ENCODE assay signal across 8 cellular contexts in genomic region chr20:346640-347316, GRCh38. TPM values are rescaled to one million over a fixed set of nuclear protein-coding genes. Genes with fewer than 3 reads are reported as not detected.
DNase-seq lines count a peak whose midpoint lies in the region; FAIRE-seq and TF ChIP-seq lines count a peak whose summit lies in the region.

Gene NRSN2 (plus strand): TSS chr20:347111. CDS start chr20:349644, 2,533 bp downstream.

- peaks cover 14% of the 10 kb centered on the region for H3K4me1 Mint-ChIP-seq in chondrocyte (ENCODE audit: low read depth)

- DNase-seq in AG10803 (ENCODE audit: low read depth) (peak; percentile 66), HuH-7 (ENCODE audit: low spot score) (peak; percentile 77), SJSA1 (ENCODE audit: low read depth in 1 of 2, low spot score in 2 of 2) (peak; percentile 62 to 82), chondrocyte (ENCODE audit: low spot score) (no peak), keratinocyte (ENCODE audit: low read depth, low spot score) (no peak), GF-D8 (lab: John Stamatoyannopoulos, UW) (no peak)

- no peaks in the 10 kb centered on the region for H3K27me3 Mint-ChIP-seq in chondrocyte (ENCODE audit: low read depth)

- TF ChIP-seq CTCF in AG10803 (conservative IDR thresholded peaks at IDR 0.05; ENCODE audit: low read length) (no peak), chondrocyte (IDR thresholded peaks at IDR 0.05) (no peak), keratinocyte (optimal IDR thresholded peaks at IDR 0.05 in 1 of 3, IDR thresholded peaks at IDR 0.05 in 1 of 3, conservative IDR thresholded peaks at IDR 0.05 in 1 of 3; ENCODE audit: extremely low read depth in 1 of 3, insufficient read depth in 2 of 3, low read length in 3 of 3) (no peak)

- H3K79me2 ChIP-seq in keratinocyte (ENCODE audit: control insufficient read depth, insufficient read depth, low read length), result no peaks in the 10 kb centered on the region

- H3K9me1 ChIP-seq in keratinocyte (ENCODE audit: control insufficient read depth, extremely low read depth, insufficient read depth, low read length), result no peaks in the 10 kb centered on the region

- peaks cover 27% of the 10 kb centered on the region for H3K36me3 ChIP-seq in SJSA1
- H3K36me3 ChIP-seq in keratinocyte (ENCODE audit: control insufficient read depth in 2 of 2, extremely low read depth in 1 of 2, insufficient read depth in 2 of 2, low read length in 2 of 2), result no peaks in the 10 kb centered on the region
- H3K36me3 ChIP-seq in skeletal muscle tissue (ENCODE audit: control insufficient read depth in 3 of 3, insufficient read depth in 3 of 3, low read length in 3 of 3), result no peaks in the 10 kb centered on the region

- dilution Hi-C loops in keratinocyte (cut with MboI; ENCODE audit: extremely low pct_ligation_motif_present, low sequenced_read_pairs), result no loop called here

- peaks cover 9% of the 10 kb centered on the region for H3K36me3 Mint-ChIP-seq in chondrocyte (ENCODE audit: low read depth)

- H3K27ac ChIP-seq in SJSA1 (peak within 1 kb of the TSS; percentile 67), keratinocyte (ENCODE audit: control insufficient read depth, insufficient read depth, low read length) (peak within 1 kb of the TSS; percentile 69), skeletal muscle tissue (ENCODE audit: low read depth, low read length) (peak within 1 kb of the TSS; percentile 73)

- H3K9me3 ChIP-seq in SJSA1 (replicated peaks), result peaks cover 5% of the 10 kb centered on the region
- peaks cover 9% of the 10 kb centered on the region for H3K9me3 ChIP-seq in keratinocyte (ENCODE audit: control insufficient read depth, low read depth, low read length)
- H3K9me3 ChIP-seq in skeletal muscle tissue (ENCODE audit: control insufficient read depth in 3 of 3, low read length in 3 of 3), result peaks cover 0 to 2% (median under 1%) of the 10 kb centered on the region in 3 donors

- peak within 1 kb of the TSS; percentile 90 for H3K4me2 ChIP-seq in keratinocyte (ENCODE audit: control insufficient read depth, extremely low read depth, insufficient read depth, low read depth, low read length)

- H4K20me1 ChIP-seq in keratinocyte (ENCODE audit: control insufficient read depth, extremely low read depth, insufficient read depth, low read length), result no peaks in the 10 kb centered on the region

- H3K4me3 ChIP-seq in AG10803 (ENCODE audit: low read length) (peak within 1 kb of the TSS; percentile 75), SJSA1 (peak within 1 kb of the TSS; percentile 60), keratinocyte (ENCODE audit: control insufficient read depth in 2 of 3, extremely low read depth in 1 of 3, insufficient read depth in 2 of 3, low read depth in 1 of 3, low read length in 3 of 3) (peak within 1 kb of the TSS; percentile 67 to 79 (median 76)), skeletal muscle tissue (ENCODE audit: low read length in 3 of 3) (peak within 1 kb of the TSS; percentile 76 to 83 (median 78))

- H3K27ac Mint-ChIP-seq in chondrocyte (ENCODE audit: unreplicated experiment), result peak within 1 kb of the TSS; percentile 95

- H3K27me3 ChIP-seq in SJSA1 (replicated peaks), result no peaks in the 10 kb centered on the region
- no peaks in the 10 kb centered on the region for H3K27me3 ChIP-seq in keratinocyte (ENCODE audit: control insufficient read depth, extremely low read depth, insufficient read depth, low read length)
- H3K27me3 ChIP-seq in skeletal muscle tissue (ENCODE audit: control insufficient read depth in 3 of 3, insufficient read depth in 3 of 3, low read length in 3 of 3), result peaks cover 0 to 23% (median 22%) of the 10 kb centered on the region in 3 donors

- H3K9me3 Mint-ChIP-seq in chondrocyte (ENCODE audit: low read depth), result peaks cover 9% of the 10 kb centered on the region

- peak; percentile 40 for TF ChIP-seq POLR2A in GM18526 (IDR thresholded peaks at IDR 0.05; ENCODE audit: extremely low read depth, insufficient read length)

- FAIRE-seq in keratinocyte (lab: Jason Lieb, UNC), result no peak

- H3K9ac ChIP-seq in keratinocyte (ENCODE audit: control insufficient read depth, extremely low read depth, insufficient read depth, low read length) (peak within 1 kb of the TSS; percentile 72), skeletal muscle tissue (ENCODE audit: low read depth in 1 of 3, low read length in 3 of 3) (peak within 1 kb of the TSS; percentile 58 to 74 (median 67))

- H3K4me3 Mint-ChIP-seq in chondrocyte (ENCODE audit: unreplicated experiment), result peak within 1 kb of the TSS; percentile 82

- H3K4me1 ChIP-seq in SJSA1 (replicated peaks), result peaks cover 9% of the 10 kb centered on the region
- H3K4me1 ChIP-seq in keratinocyte (ENCODE audit: control insufficient read depth, extremely low read depth, insufficient read depth, low read length), result no peaks in the 10 kb centered on the region
- H3K4me1 ChIP-seq in skeletal muscle tissue (ENCODE audit: control insufficient read depth in 3 of 3, insufficient read depth in 3 of 3, low read length in 3 of 3), result peaks cover 3 to 16% (median 15%) of the 10 kb centered on the region in 3 donors

- H2AFZ ChIP-seq in keratinocyte (ENCODE audit: control insufficient read depth, low read length), result peak within 1 kb of the TSS; percentile 95

RNA-seq across cellular contexts. Expression of gene NRSN2, which starts in this region (rescaled TPM):
- total RNA-seq in SJSA1 (2014; rRNA removed; shearing (Covaris generic)), result 37.5 and 43.1 TPM in 2 replicates
- total RNA-seq in chondrocyte (72.1 to 77.1 TPM (median 73.2 TPM) in 3 replicates), skeletal muscle tissue (14.6 TPM)
- polyA plus RNA-seq in keratinocyte, result 10.4 to 29.0 TPM (median 14.0 TPM) in 3 replicates
- polyA plus RNA-seq in keratinocyte (2011; ENCODE audit: low read depth), result 2.3 TPM
- polyA plus RNA-seq in keratinocyte (2011; cell fraction: cytosol; rRNA removed), result 12.5 and 32.8 TPM in 2 replicates
- polyA plus RNA-seq in keratinocyte (2011; cell fraction: nucleus; rRNA removed), result 15.1 and 26.5 TPM in 2 replicates
- polyA plus RNA-seq in keratinocyte (2012; ENCODE audit: low replicate concordance), result 10.6 and 21.1 TPM in 2 replicates
- 8.4 to 20.7 TPM (median 11.2 TPM) in 3 replicates for polyA minus RNA-seq in keratinocyte
- polyA minus RNA-seq in keratinocyte (2011; cell fraction: cytosol; rRNA and poly(A)+ RNA removed), result 18.6 TPM
- polyA minus RNA-seq in keratinocyte (2011; cell fraction: nucleus; rRNA and poly(A)+ RNA removed), result 9.5 and 10.2 TPM in 2 replicates

Comparison
In these comparisons a context has a peak if more than half of its experiments do, and no peak if none do; other contexts are left out.
1. DNase-seq: peak in AG10803 (single experiment), HuH-7 (single experiment) and SJSA1 (2 of 2); none in chondrocyte (single experiment), keratinocyte (single experiment) and GF-D8 (single experiment).
2. Peak in every context shown above with its lines, with median percentiles within 50 percentile points of each other: H3K4me3 ChIP-seq and H3K27ac ChIP-seq.